Comparison of ENCODE assay signal across 13 cellular contexts in the genomic region with DNA sequence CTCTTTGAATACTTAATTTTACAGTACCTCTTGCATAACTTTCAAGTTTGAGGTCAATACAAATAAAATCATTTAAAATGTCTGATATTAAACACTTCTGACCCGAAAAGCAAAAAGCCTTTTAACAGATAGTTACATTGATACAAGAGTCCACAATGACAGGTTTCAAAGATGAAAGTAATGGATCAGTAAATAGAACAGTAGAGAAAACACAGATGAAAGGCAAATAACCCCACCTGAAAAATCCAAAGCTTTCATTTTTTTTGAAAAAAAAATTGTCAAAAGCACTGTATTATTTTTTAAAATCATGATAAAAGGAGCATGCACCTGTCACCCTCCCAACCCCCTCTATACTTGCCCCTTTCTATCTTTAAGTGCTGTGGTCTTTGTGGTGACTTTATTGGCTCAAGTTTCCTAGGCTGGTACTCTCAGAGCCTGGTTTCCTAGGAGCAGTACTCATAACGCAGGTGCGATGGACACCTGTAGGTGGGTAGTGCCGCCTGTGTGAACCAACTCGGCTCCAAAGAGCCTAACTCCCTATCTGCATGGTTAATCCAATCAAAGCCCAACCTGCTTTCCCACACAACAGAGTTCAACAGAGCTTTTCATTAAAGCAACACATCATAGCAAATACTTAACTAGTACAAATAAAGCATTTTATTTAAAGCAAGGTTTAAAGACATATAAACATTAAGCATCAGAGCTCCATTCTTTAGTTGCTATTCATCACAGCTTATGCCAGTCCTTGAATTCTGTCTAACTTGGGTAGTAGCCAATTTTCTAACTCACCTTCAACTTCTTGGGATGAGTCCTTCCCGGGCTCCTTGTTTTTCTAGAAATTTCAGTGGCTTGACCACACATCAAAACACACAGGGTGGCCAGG. TPM values are rescaled to one million over a fixed set of nuclear protein-coding genes. Genes with fewer than 3 reads are reported as not detected.
DNase-seq lines count a peak whose midpoint lies in the region; ATAC-seq, FAIRE-seq and TF ChIP-seq lines count a peak whose summit lies in the region.
"Had no signal": no experiment of that assay in that cellular context is flagged by ENCODE, and none has a peak within 500 bp of the region (broad histone marks: within the 10 kb centered on the region; RNA-seq: fewer than 3 reads in every experiment).

No MANE protein-coding gene starts in this region.

- H3K36me3 ChIP-seq in astrocyte (ENCODE audit: insufficient read depth, low read length) = no peaks in the 10 kb centered on the region
- H3K36me3 ChIP-seq: MG63, transverse colon had no signal

- peak overlapping the region; percentile 6 for H3K27ac Mint-ChIP-seq in activated naive CD4-positive, alpha-beta T cell treated with anti-CD3 and anti-CD28 coated beads, Interleukin-2, amount 50 U/mL, for 24 hours
- no peak overlapping the region for H3K27ac Mint-ChIP-seq in astrocyte (ENCODE audit: unreplicated experiment)
- H3K27ac Mint-ChIP-seq in type B pancreatic cell = peak overlapping the region; percentile 65

- no peaks in the 10 kb centered on the region for H4K20me1 ChIP-seq in astrocyte (ENCODE audit: insufficient read depth, low read length)

- H3K4me3 ChIP-seq in astrocyte (ENCODE audit: insufficient read depth, low read depth, low read length) = no peak overlapping the region
- H3K4me3 ChIP-seq: MG63, skin epidermis, transverse colon had no signal

- no peak overlapping the region for H3K4me2 ChIP-seq in astrocyte (ENCODE audit: low read length)

- H3K9me3 Mint-ChIP-seq in activated naive CD4-positive, alpha-beta T cell treated with anti-CD3 and anti-CD28 coated beads, Interleukin-2, amount 50 U/mL, for 24 hours = no peaks in the 10 kb centered on the region
- H3K9me3 Mint-ChIP-seq in astrocyte (ENCODE audit: unreplicated experiment) (peaks cover 2% of the 10 kb centered on the region), type B pancreatic cell (no peaks in the 10 kb centered on the region)

- H3K4me1 ChIP-seq in astrocyte (ENCODE audit: insufficient read depth, low read length) = peaks cover 4% of the 10 kb centered on the region

- no peaks in the 10 kb centered on the region for H3K27me3 Mint-ChIP-seq in activated naive CD4-positive, alpha-beta T cell treated with anti-CD3 and anti-CD28 coated beads, Interleukin-2, amount 50 U/mL, for 24 hours
- H3K27me3 Mint-ChIP-seq in astrocyte (ENCODE audit: low read depth, unreplicated experiment) (no peaks in the 10 kb centered on the region), type B pancreatic cell (no peaks in the 10 kb centered on the region)

- H2AFZ ChIP-seq in astrocyte (ENCODE audit: low read depth, low read length) = no peak overlapping the region

- ATAC-seq in GM18519 (IDR thresholded peaks at IDR 0.05; ENCODE audit: low FRiP score, unreplicated experiment) = no peak

- no peak overlapping the region for H3K9ac ChIP-seq in astrocyte (ENCODE audit: low read length)

- H3K27me3 ChIP-seq in astrocyte (ENCODE audit: insufficient read depth, low read length) = no peaks in the 10 kb centered on the region
- H3K27me3 ChIP-seq: MG63, transverse colon had no signal

- TF ChIP-seq CTCF in astrocyte (IDR thresholded peaks at IDR 0.05; ENCODE audit: insufficient read depth, low read depth, low read length) = no peak
- no peak for TF ChIP-seq CTCF in type B pancreatic cell (conservative IDR thresholded peaks at IDR 0.05)

- no peak overlapping the region for H3K4me3 Mint-ChIP-seq in activated naive CD4-positive, alpha-beta T cell treated with anti-CD3 and anti-CD28 coated beads, Interleukin-2, amount 50 U/mL, for 24 hours
- no peak overlapping the region for H3K4me3 Mint-ChIP-seq in astrocyte (ENCODE audit: unreplicated experiment)
- peak overlapping the region; percentile 16 for H3K4me3 Mint-ChIP-seq in type B pancreatic cell

- no peak for DNase-seq in activated naive CD4-positive, alpha-beta T cell (lab: John Stamatoyannopoulos, UW)
- DNase-seq in NCI-H2196 (lab: John Stamatoyannopoulos, UW; ENCODE audit: unreplicated experiment) = peak; percentile 30
- DNase-seq in astrocyte (ENCODE audit: low read depth) = peak; percentile 29
- DNase-seq in type B pancreatic cell (ENCODE audit: extremely low spot score, unreplicated experiment) = no peak
- DNase-seq in OCI-M2 (lab: John Stamatoyannopoulos, UW; ENCODE audit: unreplicated experiment) = no peak
- no peak for DNase-seq in erythroblast (lab: John Stamatoyannopoulos, UW)
- DNase-seq: activated naive CD4-positive, alpha-beta T cell treated with Interleukin-2 at 50 U/mL for 16 hours; MG63; T-helper 1 cell; transverse colon had no signal

- TF ChIP-seq POLR2A in erythroblast (IDR thresholded peaks at IDR 0.05; ENCODE audit: low read length) = no peak

- peaks cover 68% of the 10 kb centered on the region for H3K4me1 Mint-ChIP-seq in activated naive CD4-positive, alpha-beta T cell treated with anti-CD3 and anti-CD28 coated beads, Interleukin-2, amount 50 U/mL, for 24 hours
- H3K4me1 Mint-ChIP-seq in astrocyte (ENCODE audit: low read depth, unreplicated experiment) (peaks cover 15% of the 10 kb centered on the region), type B pancreatic cell (ENCODE audit: unreplicated experiment) (peaks cover 26% of the 10 kb centered on the region)

- no peaks in the 10 kb centered on the region for H3K36me3 Mint-ChIP-seq in activated naive CD4-positive, alpha-beta T cell treated with anti-CD3 and anti-CD28 coated beads, Interleukin-2, amount 50 U/mL, for 24 hours
- H3K36me3 Mint-ChIP-seq in astrocyte (ENCODE audit: low read depth, unreplicated experiment) = no peaks in the 10 kb centered on the region
- H3K36me3 Mint-ChIP-seq in type B pancreatic cell = peaks cover 3% of the 10 kb centered on the region

- no peaks in the 10 kb centered on the region for H3K9me3 ChIP-seq in astrocyte (ENCODE audit: insufficient read depth, low read depth, low read length)
- H3K9me3 ChIP-seq: MG63, transverse colon had no signal

- H3K27ac ChIP-seq in astrocyte (ENCODE audit: low read depth, low read length) = no peak overlapping the region

- no peaks in the 10 kb centered on the region for H3K79me2 ChIP-seq in astrocyte (ENCODE audit: insufficient read depth, low read length)

- no peak for FAIRE-seq in astrocyte (lab: Jason Lieb, UNC)

RNA-seq across cellular contexts. Expression of a gene that starts 32.3 kb away (rescaled TPM):
- total RNA-seq in astrocyte (not detected in 2 replicates), type B pancreatic cell (ENCODE audit: low replicate concordance) (10.9 and 33.1 TPM in 2 replicates)

Comparison
In these comparisons a context has a peak if more than half of its experiments do, and no peak if none do; other contexts are left out.
1. DNase-seq: peak in NCI-H2196 (single experiment) and astrocyte (single experiment); none in activated naive CD4-positive, alpha-beta T cell (0 of 4), type B pancreatic cell (single experiment), OCI-M2 (single experiment) and erythroblast (0 of 2).
2. RNA of a gene that starts 32.3 kb away (total RNA-seq): 10.9 to 33.1 TPM in type B pancreatic cell; not detected in astrocyte; every median in the first group is over 10 times any median in the second.